Comparison of ENCODE assay signal across 29 cellular contexts in the genomic region with DNA sequence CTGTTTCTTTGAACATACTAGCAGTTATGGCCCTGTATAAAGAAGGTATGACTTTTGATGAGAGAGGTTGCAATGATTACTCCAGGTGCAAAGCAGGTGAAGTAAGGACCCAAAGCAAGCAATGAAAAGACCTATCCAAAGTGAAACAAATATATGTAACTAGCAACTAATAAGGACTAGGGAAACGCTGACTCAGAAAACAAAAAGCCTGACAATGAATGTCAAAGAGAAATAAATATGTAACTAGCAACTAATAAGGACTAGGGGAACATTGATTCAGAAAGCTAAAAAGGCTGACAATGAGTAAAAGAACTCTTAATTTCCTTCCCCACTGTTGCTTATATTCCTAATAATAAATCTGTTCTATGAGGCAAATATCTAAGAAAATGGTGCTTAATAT.
"Had no signal": no experiment of that assay in that cellular context is flagged by ENCODE, and none has a peak within 500 bp of the region (broad histone marks: within the 10 kb centered on the region; RNA-seq: fewer than 3 reads in every experiment).

No MANE protein-coding gene starts in this region.

- H3K27me3 ChIP-seq: ascending aorta, cardiac muscle cell had no signal

- DNase-seq: activated B cell treated with CpG ODN at 0.5 μM for 24 hours; activated CD4-positive, alpha-beta memory T cell treated with anti-CD3 and anti-CD28 coated beads for 36 hours; activated CD4-positive, alpha-beta T cell treated with anti-CD3 and anti-CD28 coated beads for 4 hours; activated CD4-positive, alpha-beta T cell treated with anti-CD3 and anti-CD28 coated beads, Interleukin-2, amount 10 ng/mL, durations not matched to agents 24 days and 14 days; activated CD4-positive, alpha-beta T cell treated with anti-CD3 and anti-CD28 coated beads, Interleukin-2, amount 50 U/mL, for 1 hour; activated CD4-positive, alpha-beta T cell treated with anti-CD3 and anti-CD28 coated beads, Interleukin-2, amount 50 U/mL, for 4 hours; activated CD4-positive, CD25-positive, alpha-beta regulatory T cell treated with anti-CD3 and anti-CD28 coated beads, Interleukin-2, amount 50 U/mL, for 72 hours; activated CD8-positive, alpha-beta memory T cell treated with anti-CD3 and anti-CD28 coated beads, Interleukin-2, amount 50 U/mL, for 4 hours; activated CD8-positive, alpha-beta T cell treated with anti-CD3 and anti-CD28 coated beads for 36 hours; activated effector memory CD4-positive, alpha-beta T cell treated with Interleukin-2 at 50 U/mL for 16 hours; activated gamma-delta T cell; activated naive CD4-positive, alpha-beta T cell treated with anti-CD3 and anti-CD28 coated beads, Interleukin-2, amount 10 ng/mL, durations not matched to agents 7 days and 5 days; activated naive CD4-positive, alpha-beta T cell treated with Interleukin-2 at 50 U/mL for 16 hours; activated naive CD8-positive, alpha-beta T cell treated with anti-CD3 and anti-CD28 coated beads, Interleukin-2, amount 10 ng/mL, durations not matched to agents 7 days and 5 days; activated naive CD8-positive, alpha-beta T cell treated with anti-CD3 and anti-CD28 coated beads, Interleukin-2, amount 50 U/mL, for 24 hours; activated T-cell treated with anti-CD3 and anti-CD28 coated beads for 4 hours; activated T-cell treated with anti-CD3 and anti-CD28 coated beads, Interleukin-2, amount 50 U/mL, for 1 hour; activated T-cell treated with anti-CD3 and anti-CD28 coated beads, Interleukin-2, amount 50 U/mL, for 4 hours; amygdala; anterior cingulate cortex; caudate nucleus; cerebellar nuclear complex; T-helper 2 cell; T-helper 9 cell had no signal

- H3K4me1 ChIP-seq: ascending aorta had no signal

- H3K4me3 ChIP-seq: ascending aorta, cardiac muscle cell had no signal

- H3K27ac ChIP-seq: ascending aorta, cardiac muscle cell, VCaP had no signal

- ATAC-seq: activated CD8-positive, alpha-beta T cell treated with anti-CD3 and anti-CD28 coated beads for 36 hours; activated naive CD8-positive, alpha-beta T cell treated with anti-CD3 and anti-CD28 coated beads, Interleukin-2, amount 50 U/mL, for 24 hours; activated T-cell treated with anti-CD3 and anti-CD28 coated beads, Interleukin-2, amount 50 U/mL, for 4 hours had no signal

- FAIRE-seq: bronchial epithelial cell, TTC549 had no signal

- H3K9me3 ChIP-seq: ascending aorta had no signal
